17 cellular contexts compared by ENCODE assay signal in the genomic region with DNA sequence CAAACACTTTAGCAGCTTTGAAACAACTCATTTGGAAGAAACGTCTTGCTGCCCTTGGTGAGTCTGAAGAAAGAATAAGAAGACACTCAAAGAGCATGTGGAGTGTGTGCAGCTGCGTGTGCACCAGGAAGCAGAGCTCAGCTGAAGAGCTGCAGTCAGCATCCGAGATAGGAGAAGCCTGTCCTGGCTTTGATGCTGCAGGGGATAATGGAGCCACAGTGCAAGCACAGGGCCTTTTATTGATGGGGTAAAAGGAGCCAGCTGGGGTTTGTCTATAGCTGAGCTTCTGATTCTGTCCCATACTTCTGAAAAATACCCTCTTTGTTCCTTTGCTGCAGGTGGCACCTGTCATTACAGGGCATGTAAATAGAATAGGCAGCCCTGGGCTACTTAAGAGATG.
"Had no signal": no experiment of that assay in that cellular context is flagged by ENCODE, and none has a peak within 500 bp of the region (broad histone marks: within the 10 kb centered on the region; RNA-seq: fewer than 3 reads in every experiment).

No MANE protein-coding gene starts in this region.

- ATAC-seq: activated CD8-positive, alpha-beta T cell treated with anti-CD3 and anti-CD28 coated beads for 36 hours; activated T-helper 17 cell treated with anti-CD3 and anti-CD28 coated beads, Interleukin-2, amount 50 U/mL, for 72 hours; body of pancreas; gastroesophageal sphincter; left ventricle myocardium superior; naive thymus-derived CD4-positive, alpha-beta T cell; pancreas; sciatic nerve; stimulated activated naive B cell treated with anti-CD40 and anti-IgM and Interleukin-4, amounts not matched to agents 10 μg/mL and 1 μg/mL and 100 μg/mL, for 72 hours had no signal

- DNase-seq: activated CD4-positive, alpha-beta T cell treated with anti-CD3 and anti-CD28 coated beads for 48 hours; activated CD8-positive, alpha-beta T cell treated with anti-CD3 and anti-CD28 coated beads for 36 hours; activated naive CD4-positive, alpha-beta T cell treated with Interleukin-2 at 50 U/mL for 16 hours; activated naive CD8-positive, alpha-beta T cell treated with anti-CD3 and anti-CD28 coated beads, Interleukin-2, amount 10 ng/mL, durations not matched to agents 7 days and 5 days; activated T-cell treated with anti-CD3 and anti-CD28 coated beads, Interleukin-2, amount 50 U/mL, for 1 hour; body of pancreas; dermis blood vessel endothelial cell; effector memory CD4-positive, alpha-beta T cell; immature natural killer cell; left ventricle myocardium superior; naive thymus-derived CD4-positive, alpha-beta T cell; pancreas; stimulated activated naive B cell treated with anti-CD40 and anti-IgM and Interleukin-4, amounts not matched to agents 10 μg/mL and 1 μg/mL and 100 μg/mL, for 72 hours; tibial artery had no signal
